ENCODE assay signal across 8 cellular contexts in the genomic region with DNA sequence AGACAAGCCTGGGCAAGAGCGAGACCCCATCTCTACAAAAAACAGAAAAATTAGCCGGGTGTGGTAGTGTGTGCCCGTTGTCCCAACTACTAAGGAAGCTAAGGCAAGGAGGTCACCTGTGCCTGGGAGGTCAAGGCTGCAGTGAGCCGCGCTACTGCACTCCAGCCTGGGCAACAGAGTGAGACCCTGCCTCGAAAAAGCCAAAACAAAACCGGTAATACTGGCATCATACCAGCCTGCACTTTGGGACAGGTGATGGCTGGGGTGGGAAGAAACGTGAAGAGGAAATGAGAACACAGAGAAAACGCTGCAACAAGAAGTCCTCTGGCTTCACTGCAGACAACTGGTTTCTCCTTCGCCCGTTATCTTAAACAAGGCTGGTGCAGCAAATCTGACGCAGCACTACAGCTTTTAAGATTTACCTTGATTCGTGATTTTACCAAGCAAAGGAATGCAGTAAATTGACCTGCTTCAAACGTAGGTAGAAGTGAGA. TPM values are rescaled to one million over a fixed set of nuclear protein-coding genes. Genes with fewer than 3 reads are reported as not detected.
DNase-seq lines count a peak whose midpoint lies in the region; ATAC-seq and TF ChIP-seq lines count a peak whose summit lies in the region.

No MANE protein-coding gene starts in this region.

- POLR2A ChIA-PET in AG04450 (lab: Yijun Ruan, JAX), result interaction anchor here (0.6 to 2.4 kb wide), 14 partner anchors 10 to 118 kb away, joined by 3 to 38 read pairs (median 10); a partner anchor contains a TSS

- H3K4me1 ChIP-seq in mesodermal cell (ENCODE audit: control insufficient read depth, insufficient read depth, low read length, poor library complexity, severe bottlenecking), result peaks cover 4% of the 10 kb centered on the region
- peaks cover 33% of the 10 kb centered on the region for H3K4me1 ChIP-seq in vagina

- no peaks in the 10 kb centered on the region for H3K27me3 Mint-ChIP-seq in IgD-negative memory B cell
- no peaks in the 10 kb centered on the region for H3K27me3 Mint-ChIP-seq in central memory CD8-positive, alpha-beta T cell

- H3K27me3 ChIP-seq in AG04450 (ENCODE audit: control insufficient read depth, insufficient read depth, low read length), result no peaks in the 10 kb centered on the region
- H3K27me3 ChIP-seq in vagina, result no peaks in the 10 kb centered on the region

- H3K4me3 Mint-ChIP-seq in IgD-negative memory B cell, result peak overlapping the region; percentile 90 to 96 (median 94)
- peak overlapping the region; percentile 78 for H3K4me3 Mint-ChIP-seq in central memory CD8-positive, alpha-beta T cell

- CTCF ChIA-PET in AG04450 (lab: Charles Lee), result interaction anchor here (0.9 to 2.8 kb wide), 4 partner anchors 15 to 125 kb away, joined by 5 to 14 read pairs (median 9); a partner anchor contains a TSS

- peak overlapping the region; percentile 51 for H3K4me3 ChIP-seq in AG04450 (ENCODE audit: low read depth, low read length)
- peak overlapping the region; percentile 64 for H3K4me3 ChIP-seq in mesodermal cell (ENCODE audit: extremely low read depth, insufficient read depth, low read length, poor library complexity, severe bottlenecking)
- H3K4me3 ChIP-seq in vagina, result peak overlapping the region; percentile 61 to 75

- H3K36me3 Mint-ChIP-seq in IgD-negative memory B cell, result peaks cover 7% of the 10 kb centered on the region
- peaks cover 47% of the 10 kb centered on the region for H3K36me3 Mint-ChIP-seq in central memory CD8-positive, alpha-beta T cell (ENCODE audit: insufficient read depth)

- peak overlapping the region; percentile 94 to 100 (median 98) for H3K27ac Mint-ChIP-seq in IgD-negative memory B cell
- H3K27ac Mint-ChIP-seq in central memory CD8-positive, alpha-beta T cell (ENCODE audit: low read depth), result peak overlapping the region; percentile 99

- ATAC-seq in GM19452 (IDR thresholded peaks at IDR 0.05; ENCODE audit: unreplicated experiment), result peak; percentile 26
- ATAC-seq in central memory CD8-positive, alpha-beta T cell (replicated peaks; ENCODE audit: extremely low read depth, poor library complexity, severe bottlenecking), result peak; percentile 5

- DNase-seq in AG04450 (ENCODE audit: low read depth, low spot score), result no peak
- DNase-seq in central memory CD8-positive, alpha-beta T cell (ENCODE audit: low spot score in 2 of 2), result no peak
- no peak for DNase-seq in vagina (ENCODE audit: extremely low spot score in 2 of 2)
- no peak for DNase-seq in NCI-H2029 treated with DMSO at 0.1 percent for 48 hours (lab: John Stamatoyannopoulos, UW)
- no peak for DNase-seq in superior temporal gyrus (ENCODE audit: extremely low spot score)

- TF ChIP-seq CTCF in AG04450 (IDR thresholded peaks at IDR 0.05; ENCODE audit: low read depth, low read length), result no peak
- TF ChIP-seq CTCF in vagina (IDR thresholded peaks at IDR 0.05), result no peak

- H3K27ac ChIP-seq in AG04450 (ENCODE audit: low read depth, low read length), result peak overlapping the region; percentile 63
- H3K27ac ChIP-seq in mesodermal cell (ENCODE audit: low read depth, low read length, severe bottlenecking), result peak overlapping the region; percentile 94
- H3K27ac ChIP-seq in vagina, result peak overlapping the region; percentile 97

- H3K9me3 Mint-ChIP-seq in IgD-negative memory B cell, result no peaks in the 10 kb centered on the region
- H3K9me3 Mint-ChIP-seq in central memory CD8-positive, alpha-beta T cell, result no peaks in the 10 kb centered on the region

- peaks cover 17 to 25% (median 18%) of the 10 kb centered on the region in 3 donors for H3K4me1 Mint-ChIP-seq in IgD-negative memory B cell
- H3K4me1 Mint-ChIP-seq in central memory CD8-positive, alpha-beta T cell, result peaks cover 35% of the 10 kb centered on the region

- H3K36me3 ChIP-seq in mesodermal cell (ENCODE audit: control insufficient read depth, insufficient read depth, low read length) (peaks cover 70% of the 10 kb centered on the region), vagina (peaks cover 0 to 40% of the 10 kb centered on the region in 2 donors)

- WGBS in mesodermal cell (ENCODE audit: insufficient coverage in 2 of 2), 2 experiments, result 53 to 56% methylated on average over 13 to 14 of the region's 14 CpGs

- TF ChIP-seq POLR2A in vagina (IDR thresholded peaks at IDR 0.05), result no peak

- H3K9me3 ChIP-seq in AG04450 (ENCODE audit: control insufficient read depth, insufficient read depth, low read length) (no peaks in the 10 kb centered on the region; the same call in 1 of the 2 replicates), mesodermal cell (ENCODE audit: control insufficient read depth, low read length) (no peaks in the 10 kb centered on the region), vagina (no peaks in the 10 kb centered on the region)

- intact Hi-C loops in vagina (cut with DNase I), result no loop called here

RNA-seq across cellular contexts. Expression of a gene that starts 0.7 kb away (rescaled TPM):
- polyA plus RNA-seq in AG04450 (2011; rRNA removed) (40.1 and 46.9 TPM in 2 replicates), IgD-negative memory B cell (49.9 TPM)
- 28.2 and 30.8 TPM in 2 replicates for polyA minus RNA-seq in AG04450 (2011; rRNA and poly(A)+ RNA removed)
- polyA plus RNA-seq in mesodermal cell (2013, experiment 1 of 2), result 75.2 TPM
- 72.6 TPM for polyA plus RNA-seq in mesodermal cell (2013, experiment 2 of 2)
- total RNA-seq in vagina, result 40.0 TPM

RNA-seq across cellular contexts. Expression of a gene that starts 17.8 kb away (rescaled TPM):
- polyA plus RNA-seq in AG04450 (2011; rRNA removed) (69.8 and 92.2 TPM in 2 replicates), IgD-negative memory B cell (10.1 TPM)
- polyA minus RNA-seq in AG04450 (2011; rRNA and poly(A)+ RNA removed), result 37.4 and 53.7 TPM in 2 replicates
- polyA plus RNA-seq in mesodermal cell (2013, experiment 1 of 2), result 81.0 TPM
- 79.8 TPM for polyA plus RNA-seq in mesodermal cell (2013, experiment 2 of 2)
- total RNA-seq in vagina, result 62.4 TPM

RNA-seq across cellular contexts. Expression of a gene that starts 37.7 kb away (rescaled TPM):
- polyA plus RNA-seq in AG04450 (2011; rRNA removed) (2.9 and 3.0 TPM in 2 replicates), IgD-negative memory B cell (0.69 TPM)
- polyA minus RNA-seq in AG04450 (2011; rRNA and poly(A)+ RNA removed), result 4.2 and 4.3 TPM in 2 replicates
- polyA plus RNA-seq in mesodermal cell (2013, experiment 1 of 2), result 13.5 TPM
- polyA plus RNA-seq in mesodermal cell (2013, experiment 2 of 2), result 10.0 TPM
- total RNA-seq in vagina, result 144 TPM

RNA-seq across cellular contexts. Expression of a gene that starts 39.2 kb away (rescaled TPM):
- 0.62 and 1.0 TPM in 2 replicates for polyA plus RNA-seq in AG04450 (2011; rRNA removed)
- 2.0 and 3.1 TPM in 2 replicates for polyA minus RNA-seq in AG04450 (2011; rRNA and poly(A)+ RNA removed)
- polyA plus RNA-seq in IgD-negative memory B cell, result 3.6 TPM
- polyA plus RNA-seq in mesodermal cell (2013, experiment 1 of 2), result 8.1 TPM
- polyA plus RNA-seq in mesodermal cell (2013, experiment 2 of 2), result 6.0 TPM
- 15.0 TPM for total RNA-seq in vagina
